In the genomic region with DNA sequence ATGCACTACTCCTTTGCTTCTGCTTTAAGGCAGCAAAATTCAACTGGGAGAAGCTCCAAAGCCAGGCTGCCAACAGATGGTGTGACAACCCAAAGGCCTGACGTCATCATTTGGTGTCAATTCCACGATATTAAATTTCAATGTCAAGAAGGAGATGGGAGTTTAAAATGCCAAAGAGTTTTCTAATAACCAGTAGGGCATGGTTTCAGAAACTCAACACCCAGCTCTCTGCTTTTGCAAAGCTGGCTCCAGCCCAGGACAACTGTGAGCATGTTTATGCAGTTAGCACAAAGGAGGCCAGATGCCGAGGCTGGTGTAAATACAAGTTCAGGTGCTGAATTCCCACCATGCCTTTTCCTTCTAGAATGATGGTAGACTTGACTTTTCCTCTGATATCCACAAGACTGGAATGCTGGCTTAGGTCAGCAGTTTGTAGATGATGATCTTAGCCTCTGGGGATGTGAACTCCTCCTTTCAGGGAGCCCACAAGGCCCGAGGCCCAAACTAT, we compare ENCODE assay signal across 10 cellular contexts.
DNase-seq lines count a peak whose midpoint lies in the region; ATAC-seq and TF ChIP-seq lines count a peak whose summit lies in the region.
"Had no signal": no experiment of that assay in that cellular context is flagged by ENCODE, and none has a peak within 500 bp of the region (broad histone marks: within the 10 kb centered on the region; RNA-seq: fewer than 3 reads in every experiment).

No MANE protein-coding gene starts in this region.

- no peaks in the 10 kb centered on the region for H3K9me3 ChIP-seq in PC-9 (ENCODE audit: insufficient read depth, low read depth)
- no peaks in the 10 kb centered on the region for H3K9me3 ChIP-seq in smooth muscle cell (replicated peaks; ENCODE audit: low read depth)

- H3K9me3 Mint-ChIP-seq in activated CD4-positive, alpha-beta T cell treated with anti-CD3 and anti-CD28 coated beads, Interleukin-2, amount 10 ng/mL, durations not matched to agents 7 days and 5 days: no peaks in the 10 kb centered on the region
- H3K9me3 Mint-ChIP-seq in endothelial cell (ENCODE audit: unreplicated experiment): no peaks in the 10 kb centered on the region

- no peaks in the 10 kb centered on the region; the same call in 1 of the 2 replicates for H3K4me1 ChIP-seq in PC-9 (replicated peaks; ENCODE audit: insufficient read depth)
- H3K4me1 ChIP-seq in smooth muscle cell (ENCODE audit: low read depth): no peaks in the 10 kb centered on the region

- H4K20me1 ChIP-seq in PC-9 (ENCODE audit: insufficient read depth) (peaks cover 9% of the 10 kb centered on the region), smooth muscle cell (ENCODE audit: low read depth) (peaks cover 66% of the 10 kb centered on the region)

- H2AFZ ChIP-seq in PC-9: no peak overlapping the region
- H2AFZ ChIP-seq in smooth muscle cell (ENCODE audit: low read depth): no peak overlapping the region

- H3K4me3 Mint-ChIP-seq in activated CD4-positive, alpha-beta T cell treated with anti-CD3 and anti-CD28 coated beads, Interleukin-2, amount 10 ng/mL, durations not matched to agents 7 days and 5 days: no peak overlapping the region
- H3K4me3 Mint-ChIP-seq in endothelial cell (ENCODE audit: unreplicated experiment): no peak overlapping the region

- peaks cover 49% of the 10 kb centered on the region for H3K4me1 Mint-ChIP-seq in activated CD4-positive, alpha-beta T cell treated with anti-CD3 and anti-CD28 coated beads, Interleukin-2, amount 10 ng/mL, durations not matched to agents 7 days and 5 days
- H3K4me1 Mint-ChIP-seq in endothelial cell (ENCODE audit: unreplicated experiment): peaks cover 10% of the 10 kb centered on the region

- H3K27ac ChIP-seq in PC-9 (0 out of 2 replicates have a peak overlapping the region, but pooled peaks have one; percentile 29), smooth muscle cell (ENCODE audit: low read depth) (peak overlapping the region; percentile 15)

- H3K9me2 ChIP-seq in PC-9 (ENCODE audit: insufficient read depth): no peaks in the 10 kb centered on the region

- TF ChIP-seq CTCF in PC-9 (conservative IDR thresholded peaks at IDR 0.05): no peak
- no peak for TF ChIP-seq CTCF in fibroblast of villous mesenchyme (IDR thresholded peaks at IDR 0.05; ENCODE audit: insufficient read depth, low read depth, low read length)
- no peak for TF ChIP-seq CTCF in smooth muscle cell (IDR thresholded peaks at IDR 0.05; ENCODE audit: borderline replicate concordance, insufficient read depth, poor library complexity, severe bottlenecking)
- TF ChIP-seq CTCF in endothelial cell (IDR thresholded peaks at IDR 0.05; ENCODE audit: unreplicated experiment): no peak

- intact Hi-C loops in PC-9 (cut with micrococcal nuclease; ENCODE audit: unreplicated experiment): loop anchor here (1.0 to 5.0 kb wide), 5 partner anchors 11 to 69 kb away; no protein-coding TSS in a partner anchor

- H3K36me3 ChIP-seq in PC-9 (ENCODE audit: low read depth) (peaks cover 15% of the 10 kb centered on the region; the same call in 1 of the 2 replicates), smooth muscle cell (ENCODE audit: low read depth) (no peaks in the 10 kb centered on the region)

- 60% methylated on average over 4 of the region's 4 CpGs for WGBS in smooth muscle cell (ENCODE audit: low lambda C conversion rate)

- CTCF ChIA-PET in PC-9 (lab: Charles Lee): interaction anchor here (0.6 kb wide), 1 partner anchor 27 kb away, joined by 3 read pairs; no protein-coding TSS in a partner anchor
- CTCF ChIA-PET in activated CD4-positive, alpha-beta T cell treated with anti-CD3 and anti-CD28 coated beads, Interleukin-2, amount 10 ng/mL, durations not matched to agents 7 days and 5 days (lab: Charles Lee): interaction anchor here (0.7 to 1.0 kb wide), 2 partner anchors 28 to 1308 kb away, joined by 3 to 4 read pairs; no protein-coding TSS in a partner anchor

- H3K27me3 Mint-ChIP-seq in activated CD4-positive, alpha-beta T cell treated with anti-CD3 and anti-CD28 coated beads, Interleukin-2, amount 10 ng/mL, durations not matched to agents 7 days and 5 days: no peaks in the 10 kb centered on the region
- peaks cover 2% of the 10 kb centered on the region for H3K27me3 Mint-ChIP-seq in endothelial cell (ENCODE audit: unreplicated experiment)

- H3K4me2 ChIP-seq in PC-9 (no peak overlapping the region), smooth muscle cell (peak overlapping the region; percentile 4)

- H3K9ac ChIP-seq in smooth muscle cell (ENCODE audit: low read depth): no peak overlapping the region

- BruUV-seq in PC-9 (replicated peaks; lab: Mats Ljungman, UMichigan): no TSS peak

- DNase-seq in HCEC 1CT (peak; percentile 68), PC-9 (peak; percentile 37 to 77), fibroblast of villous mesenchyme (ENCODE audit: low read depth) (peak; percentile 82), smooth muscle cell (lab: John Stamatoyannopoulos, UW; ENCODE audit: unreplicated experiment) (no peak), endothelial cell (ENCODE audit: low spot score) (no peak)
- no peak for DNase-seq in activated CD4-positive, alpha-beta T cell treated with anti-CD3 and anti-CD28 coated beads, Interleukin-2, amount 10 ng/mL, durations not matched to agents 7 days and 5 days
- DNase-seq in activated naive CD4-positive, alpha-beta T cell (lab: John Stamatoyannopoulos, UW): no peak
- DNase-seq: activated CD4-positive, alpha-beta T cell treated with anti-CD3 and anti-CD28 coated beads, Interleukin-2, amount 50 U/mL, for 4 hours; KBM-7 had no signal

- no peak for ATAC-seq in GM21515 (IDR thresholded peaks at IDR 0.05; ENCODE audit: unreplicated experiment)

- no peak overlapping the region for H3K27ac Mint-ChIP-seq in activated CD4-positive, alpha-beta T cell treated with anti-CD3 and anti-CD28 coated beads, Interleukin-2, amount 10 ng/mL, durations not matched to agents 7 days and 5 days
- no peak overlapping the region for H3K27ac Mint-ChIP-seq in endothelial cell (ENCODE audit: unreplicated experiment)

- H3K79me2 ChIP-seq in PC-9 (ENCODE audit: low read depth) (peaks cover 55% of the 10 kb centered on the region), smooth muscle cell (ENCODE audit: low read depth) (peaks cover 62% of the 10 kb centered on the region)

- H3K27me3 ChIP-seq in PC-9 (ENCODE audit: insufficient read depth, low read depth): no peaks in the 10 kb centered on the region
- no peaks in the 10 kb centered on the region for H3K27me3 ChIP-seq in smooth muscle cell (ENCODE audit: low read depth)

- H3K4me3 ChIP-seq in PC-9 (no peak overlapping the region), fibroblast of villous mesenchyme (ENCODE audit: low read depth, low read length) (no peak overlapping the region), smooth muscle cell (no peak overlapping the region)

- H3F3A ChIP-seq in PC-9 (ENCODE audit: insufficient read depth, low read depth) (peaks cover 32% of the 10 kb centered on the region), smooth muscle cell (ENCODE audit: low read depth) (no peaks in the 10 kb centered on the region)

- H3K36me3 Mint-ChIP-seq in activated CD4-positive, alpha-beta T cell treated with anti-CD3 and anti-CD28 coated beads, Interleukin-2, amount 10 ng/mL, durations not matched to agents 7 days and 5 days (ENCODE audit: low read depth): no peaks in the 10 kb centered on the region
- peaks cover 32% of the 10 kb centered on the region for H3K36me3 Mint-ChIP-seq in endothelial cell (ENCODE audit: low read depth, unreplicated experiment)

- POLR2A ChIA-PET in PC-9 (lab: Charles Lee; ENCODE audit: unreplicated experiment): interaction anchor here (0.6 to 0.9 kb wide), 2 partner anchors 106 to 1199 kb away, joined by 4 to 6 read pairs; no protein-coding TSS in a partner anchor
- POLR2A ChIA-PET in activated CD4-positive, alpha-beta T cell treated with anti-CD3 and anti-CD28 coated beads, Interleukin-2, amount 10 ng/mL, durations not matched to agents 7 days and 5 days (lab: Charles Lee): no interaction called here

Comparison
In these comparisons a context has a peak if more than half of its experiments do, and no peak if none do; other contexts are left out.
1. DNase-seq: peak in HCEC 1CT (single experiment), PC-9 (2 of 2) and fibroblast of villous mesenchyme (single experiment); none in smooth muscle cell (single experiment), activated CD4-positive, alpha-beta T cell treated with anti-CD3 and anti-CD28 coated beads, Interleukin-2, amount 10 ng/mL, durations not matched to agents 7 days and 5 days (single experiment), endothelial cell (single experiment) and activated naive CD4-positive, alpha-beta T cell (0 of 4).